In the genomic region with DNA sequence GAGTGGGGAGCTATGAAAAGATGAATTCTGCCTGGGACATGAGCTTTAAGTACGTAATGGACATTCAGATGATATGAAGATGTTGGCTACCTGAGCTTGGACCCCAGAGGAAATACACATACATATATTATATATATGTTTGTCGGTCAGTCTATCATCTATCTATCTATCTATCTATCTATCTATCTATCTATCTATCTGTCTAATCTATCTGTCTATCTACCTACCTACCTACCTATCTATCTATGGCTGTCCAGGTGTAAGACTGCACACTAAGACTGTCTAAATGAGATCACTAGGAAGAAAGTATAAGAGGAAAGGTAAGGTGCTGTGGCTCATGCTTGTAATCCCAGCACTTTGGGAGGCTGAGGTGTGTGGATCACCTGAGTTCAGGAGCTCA, we compare ENCODE assay signal across 23 cellular contexts. TPM values are rescaled to one million over a fixed set of nuclear protein-coding genes. Genes with fewer than 3 reads are reported as not detected.
A peak's percentile ranks its signal among the peaks of the same experiment; 100 is the strongest.
DNase-seq lines count a peak whose midpoint lies in the region; ATAC-seq, FAIRE-seq and TF ChIP-seq lines count a peak whose summit lies in the region.
"Had no signal": no experiment of that assay in that cellular context is flagged by ENCODE, and none has a peak within 500 bp of the region (broad histone marks: within the 10 kb centered on the region; RNA-seq: fewer than 3 reads in every experiment).

No MANE protein-coding gene starts in this region.

- peak overlapping the region; percentile 66; the same call in 1 of the 2 replicates for H3K4me3 Mint-ChIP-seq in HFFc6
- H3K4me3 Mint-ChIP-seq in activated naive CD4-positive, alpha-beta T cell treated with anti-CD3 and anti-CD28 coated beads, Interleukin-2, amount 10 ng/mL, durations not matched to agents 7 days and 5 days: no peak overlapping the region
- H3K4me3 Mint-ChIP-seq: CD4-positive, CD25-positive, alpha-beta regulatory T cell; GM23338 had no signal

- no peak for TF ChIP-seq EP300 in esophagus muscularis mucosa (IDR thresholded peaks at IDR 0.05)

- H3K27ac ChIP-seq in esophagus muscularis mucosa (replicated peaks in 1 of 4): peak overlapping the region; percentile 77 to 84 (median 80)
- peak overlapping the region; percentile 80 for H3K27ac ChIP-seq in osteoblast (ENCODE audit: low read depth, low read length)
- peak overlapping the region; percentile 11 for H3K27ac ChIP-seq in upper lobe of right lung
- H3K27ac ChIP-seq in pancreas: no peak overlapping the region
- H3K27ac ChIP-seq: KMS-11, SK-N-MC had no signal

- peaks cover 6 to 21% (median 21%) of the 10 kb centered on the region in 4 donors for H3K4me1 ChIP-seq in esophagus muscularis mucosa
- peaks cover 18% of the 10 kb centered on the region for H3K4me1 ChIP-seq in osteoblast (ENCODE audit: insufficient read depth, low read length)
- no peaks in the 10 kb centered on the region for H3K4me1 ChIP-seq in upper lobe of right lung
- no peaks in the 10 kb centered on the region for H3K4me1 ChIP-seq in pancreas
- H3K4me1 ChIP-seq: Caco-2 had no signal

- CTCF ChIA-PET in activated naive CD4-positive, alpha-beta T cell treated with anti-CD3 and anti-CD28 coated beads, Interleukin-2, amount 10 ng/mL, durations not matched to agents 7 days and 5 days (lab: Charles Lee): interaction anchor here (1.5 to 1.8 kb wide), 2 partner anchors 25 to 137 kb away, joined by 4 to 6 read pairs; no protein-coding TSS in a partner anchor

- TF ChIP-seq POLR2A in esophagus muscularis mucosa (IDR thresholded peaks at IDR 0.05; ENCODE audit: low read depth): no peak

- intact Hi-C loops in esophagus muscularis mucosa (cut with DNase I) (no loop called here), upper lobe of right lung (cut with DNase I) (no loop called here), pancreas (cut with DNase I) (no loop called here)

- H3K4me1 Mint-ChIP-seq in HFFc6 (ENCODE audit: low read depth): peaks cover 44% of the 10 kb centered on the region
- H3K4me1 Mint-ChIP-seq in activated naive CD4-positive, alpha-beta T cell treated with anti-CD3 and anti-CD28 coated beads, Interleukin-2, amount 10 ng/mL, durations not matched to agents 7 days and 5 days: no peaks in the 10 kb centered on the region
- H3K4me1 Mint-ChIP-seq: CD4-positive, CD25-positive, alpha-beta regulatory T cell had no signal

- H3K27ac Mint-ChIP-seq in HFFc6: peak overlapping the region; percentile 92
- no peak overlapping the region for H3K27ac Mint-ChIP-seq in activated naive CD4-positive, alpha-beta T cell treated with anti-CD3 and anti-CD28 coated beads, Interleukin-2, amount 10 ng/mL, durations not matched to agents 7 days and 5 days
- H3K27ac Mint-ChIP-seq: GM23338 had no signal

- H3K36me3 ChIP-seq in esophagus muscularis mucosa (peaks cover 0 to 32% (median 5%) of the 10 kb centered on the region in 4 donors), osteoblast (ENCODE audit: insufficient read depth, low read length) (no peaks in the 10 kb centered on the region), upper lobe of right lung (peaks cover 8% of the 10 kb centered on the region), pancreas (no peaks in the 10 kb centered on the region)

- DNase-seq in HFFc6: no peak
- DNase-seq in esophagus muscularis mucosa (ENCODE audit: extremely low spot score): no peak
- no peak for DNase-seq in osteoblast (ENCODE audit: insufficient read length, low spot score, missing footprints)
- DNase-seq in upper lobe of right lung: no peak
- no peak for DNase-seq in superior temporal gyrus (ENCODE audit: extremely low spot score)
- DNase-seq in pancreas: no peak
- no peak for DNase-seq in amniotic stem cell (lab: John Stamatoyannopoulos, UW)
- DNase-seq in activated naive CD4-positive, alpha-beta T cell treated with anti-CD3 and anti-CD28 coated beads, Interleukin-2, amount 10 ng/mL, durations not matched to agents 7 days and 5 days: no peak
- DNase-seq: Caco-2; CD4-positive, CD25-positive, alpha-beta regulatory T cell; GDM1; NCI-H1417 treated with DMSO at 0.1 percent for 48 hours; NCI-H187 treated with DMSO at 0.1 percent for 48 hours; NCI-H2227 treated with DMSO at 0.1 percent for 48 hours; NCI-H524; NCI-H82; SHP77 had no signal

- no peaks in the 10 kb centered on the region for H3K27me3 ChIP-seq in esophagus muscularis mucosa
- no peaks in the 10 kb centered on the region for H3K27me3 ChIP-seq in osteoblast (ENCODE audit: insufficient read depth, low read length)
- no peaks in the 10 kb centered on the region for H3K27me3 ChIP-seq in upper lobe of right lung
- H3K27me3 ChIP-seq in pancreas: no peaks in the 10 kb centered on the region

- no peak overlapping the region for H3K4me3 ChIP-seq in esophagus muscularis mucosa
- no peak overlapping the region for H3K4me3 ChIP-seq in osteoblast (ENCODE audit: insufficient read depth, low read length)
- no peak overlapping the region for H3K4me3 ChIP-seq in upper lobe of right lung
- H3K4me3 ChIP-seq in pancreas: no peak overlapping the region
- H3K4me3 ChIP-seq: GM23338, SK-N-MC had no signal

- H3K9me3 Mint-ChIP-seq in HFFc6: no peaks in the 10 kb centered on the region
- H3K9me3 Mint-ChIP-seq in activated naive CD4-positive, alpha-beta T cell treated with anti-CD3 and anti-CD28 coated beads, Interleukin-2, amount 10 ng/mL, durations not matched to agents 7 days and 5 days: no peaks in the 10 kb centered on the region
- H3K9me3 Mint-ChIP-seq: CD4-positive, CD25-positive, alpha-beta regulatory T cell; GM23338 had no signal

- TF ChIP-seq CTCF in HFFc6 (IDR thresholded peaks at IDR 0.05): no peak
- TF ChIP-seq CTCF in esophagus muscularis mucosa (IDR thresholded peaks at IDR 0.05): no peak
- no peak for TF ChIP-seq CTCF in osteoblast (IDR thresholded peaks at IDR 0.05; ENCODE audit: extremely low read depth, low read depth, low read length)
- no peak for TF ChIP-seq CTCF in upper lobe of right lung (IDR thresholded peaks at IDR 0.05)
- no peak for TF ChIP-seq CTCF in pancreas (IDR thresholded peaks at IDR 0.05)

- ATAC-seq in upper lobe of right lung: no peak
- ATAC-seq in pancreas: no peak
- ATAC-seq: GM23338 had no signal

- peaks cover 1% of the 10 kb centered on the region for H3K27me3 Mint-ChIP-seq in HFFc6 (ENCODE audit: insufficient read depth)
- no peaks in the 10 kb centered on the region for H3K27me3 Mint-ChIP-seq in activated naive CD4-positive, alpha-beta T cell treated with anti-CD3 and anti-CD28 coated beads, Interleukin-2, amount 10 ng/mL, durations not matched to agents 7 days and 5 days
- H3K27me3 Mint-ChIP-seq: CD4-positive, CD25-positive, alpha-beta regulatory T cell had no signal

- FAIRE-seq in pancreas (lab: Jason Lieb, UNC): no peak

- H3K36me3 Mint-ChIP-seq in HFFc6 (ENCODE audit: low read depth): no peaks in the 10 kb centered on the region
- H3K36me3 Mint-ChIP-seq in activated naive CD4-positive, alpha-beta T cell treated with anti-CD3 and anti-CD28 coated beads, Interleukin-2, amount 10 ng/mL, durations not matched to agents 7 days and 5 days: peaks cover 2% of the 10 kb centered on the region

- H2AFZ ChIP-seq in osteoblast (ENCODE audit: low read length): no peak overlapping the region
- H2AFZ ChIP-seq: GM23338 had no signal

- WGBS in esophagus muscularis mucosa: 94% methylated on average over 2 of the region's 2 CpGs
- WGBS in pancreas, 2 donors: 95% methylated on average over 2 of the region's 2 CpGs

- H3K9me3 ChIP-seq in esophagus muscularis mucosa (no peaks in the 10 kb centered on the region), osteoblast (ENCODE audit: low read depth, low read length) (no peaks in the 10 kb centered on the region), upper lobe of right lung (no peaks in the 10 kb centered on the region), pancreas (no peaks in the 10 kb centered on the region)
- H3K9me3 ChIP-seq: Caco-2 had no signal

- no peaks in the 10 kb centered on the region for H3K79me2 ChIP-seq in osteoblast (ENCODE audit: insufficient read depth, low read length)

- H3K4me2 ChIP-seq in osteoblast (ENCODE audit: insufficient read depth, low read length): peak overlapping the region; percentile 11
- H3K4me2 ChIP-seq: GM23338, KMS-11 had no signal

- H4K20me1 ChIP-seq in osteoblast (ENCODE audit: insufficient read depth, low read length): no peaks in the 10 kb centered on the region

RNA-seq across cellular contexts. Expression of gene CELF6, which starts 18.2 kb away (rescaled TPM):
- total RNA-seq in HFFc6 (2021; fragmentation: NEBNext Ultra II Directional; extraction: Animal tissue kit (Norgen Biotek cat#: 25700)): under 1 TPM in 4 of 6 experiments, not detected in 2; 0.11 to 0.14 (median 0.12) TPM
- total RNA-seq in esophagus muscularis mucosa (1 to 10 TPM; 1.2 to 4.6 (median 2.5) TPM), osteoblast (0.36 and 0.59 TPM in 2 replicates), upper lobe of right lung (5.4 TPM), pancreas (1 to 10 TPM in 1 of 6 donors, under 1 TPM in 5; 0.25 to 1.9 (median 0.61) TPM)
- polyA plus RNA-seq in pancreas: 10 to 100 TPM in 1 of 2 donors, 1 to 10 TPM in 1; 4.1 to 13.6 TPM
- total RNA-seq: Caco-2, RPMI7951 had no signal
- polyA plus RNA-seq: GM23338 had no signal

RNA-seq across cellular contexts. Expression of gene HEXA, which starts 37.7 kb away (rescaled TPM):
- total RNA-seq in HFFc6 (2021; fragmentation: NEBNext Ultra II Directional; extraction: Animal tissue kit (Norgen Biotek cat#: 25700)): 10 to 100 TPM; 83.3 to 98.0 (median 88.3) TPM
- total RNA-seq in esophagus muscularis mucosa (10 to 100 TPM; 51.0 to 59.3 (median 53.6) TPM), osteoblast (122 and 146 TPM in 2 replicates), upper lobe of right lung (185 TPM), pancreas (10 to 100 TPM; 30.2 to 74.3 (median 39.9) TPM)
- polyA plus RNA-seq in pancreas: 10 to 100 TPM; 72.8 to 76.0 TPM

RNA-seq across cellular contexts. Expression of gene TMEM202, which starts 60.0 kb away (rescaled TPM):
- total RNA-seq in HFFc6 (2021; fragmentation: NEBNext Ultra II Directional; extraction: Animal tissue kit (Norgen Biotek cat#: 25700)): not detected
- total RNA-seq in esophagus muscularis mucosa (not detected), osteoblast (not detected in 2 replicates), upper lobe of right lung (not detected), pancreas (not detected)
- not detected for polyA plus RNA-seq in pancreas
- total RNA-seq: Caco-2; CD4-positive, CD25-positive, alpha-beta regulatory T cell; Daoy; GM23338; RPMI7951 had no signal
- polyA plus RNA-seq: AG04450; CD4-positive, CD25-positive, alpha-beta regulatory T cell; GM23338 had no signal

Comparison
In these comparisons a context has a peak if more than half of its experiments do, and no peak if none do; other contexts are left out.
1. H3K27ac ChIP-seq: peak in esophagus muscularis mucosa (4 of 4), osteoblast (single experiment) and upper lobe of right lung (single experiment); none in pancreas (0 of 4).